In genomic region chr3:165169368-165169767, GRCh38 we compare ENCODE assay signal across 29 cellular contexts. TPM values are rescaled to one million over a fixed set of nuclear protein-coding genes. Genes with fewer than 3 reads are reported as not detected.
"Had no signal": no experiment of that assay in that cellular context is flagged by ENCODE, and none has a peak within 500 bp of the region (broad histone marks: within the 10 kb centered on the region; RNA-seq: fewer than 3 reads in every experiment).

No MANE protein-coding gene starts in this region.

- H3K27ac Mint-ChIP-seq: mesothelial cell of epicardium, naive B cell had no signal

- H3K4me1 Mint-ChIP-seq: mesothelial cell of epicardium, naive B cell had no signal

- H3K36me3 Mint-ChIP-seq: mesothelial cell of epicardium, naive B cell had no signal

- H3K27me3 ChIP-seq: dorsolateral prefrontal cortex, esophagus squamous epithelium, gastrocnemius medialis, left lung had no signal

- DNase-seq: dermis blood vessel endothelial cell; dorsolateral prefrontal cortex; effector CD4-positive, alpha-beta T cell; effector memory CD4-positive, alpha-beta T cell; esophagus squamous epithelium; foreskin fibroblast; foreskin melanocyte; gastrocnemius medialis; glutamatergic neuron; head of caudate nucleus; heart right ventricle; hippocampal formation; left cardiac atrium; left lung; left ventricle myocardium superior; lower lobe of right lung; mesenchymal stem cell; mucosa of descending colon; naive B cell had no signal

- ATAC-seq: gastrocnemius medialis, heart right ventricle, left cardiac atrium, left lung, left ventricle myocardium superior, lower lobe of right lung, mucosa of descending colon had no signal

- H3K36me3 ChIP-seq: esophagus squamous epithelium, gastrocnemius medialis, heart right ventricle, left lung, lower lobe of right lung had no signal

- H3K27ac ChIP-seq: coronary artery, dorsolateral prefrontal cortex, esophagus squamous epithelium, gastrocnemius medialis, heart right ventricle, left lung, lower lobe of right lung had no signal

- H3K4me1 ChIP-seq: esophagus squamous epithelium, gastrocnemius medialis, heart right ventricle, left lung, lower lobe of right lung had no signal

- H3K4me3 Mint-ChIP-seq: mesothelial cell of epicardium, naive B cell had no signal

- H3K9me3 ChIP-seq: esophagus squamous epithelium, gastrocnemius medialis, heart right ventricle, left lung, lower lobe of right lung, mucosa of descending colon had no signal

- H3K4me3 ChIP-seq: coronary artery, dorsolateral prefrontal cortex, esophagus squamous epithelium, gastrocnemius medialis, heart right ventricle, left lung, lower lobe of right lung, mucosa of descending colon had no signal

RNA-seq across cellular contexts. Expression of gene SLITRK3, which starts 26.8 kb away (rescaled TPM):
- total RNA-seq: dermis blood vessel endothelial cell, endothelial cell of umbilical vein, epithelial cell of proximal tubule, gastrocnemius medialis, glomerular endothelial cell, heart right ventricle, kidney epithelial cell, left ventricle myocardium superior, lung microvascular endothelial cell, mesenteric fat pad, myocyte had no signal
- polyA plus RNA-seq: endothelial cell of umbilical vein, heart right ventricle, keratinocyte had no signal
